8 cellular contexts compared by ENCODE assay signal in genomic region chr19:16628183-16628983, GRCh38. TPM values are rescaled to one million over a fixed set of nuclear protein-coding genes. Genes with fewer than 3 reads are reported as not detected.
A peak's percentile ranks its signal among the peaks of the same experiment; 100 is the strongest.
DNase-seq lines count a peak whose midpoint lies in the region; ATAC-seq, FAIRE-seq and TF ChIP-seq lines count a peak whose summit lies in the region.

Gene MED26, minus strand, starts transcription at chr19:16628204. Its CDS starts 261 bp downstream, at chr19:16627943.

- H3K4me1 ChIP-seq in HepG2 (ENCODE audit: insufficient read depth, low read length) = peaks cover 48% of the 10 kb centered on the region

- H4K20me1 ChIP-seq in HepG2 (ENCODE audit: insufficient read depth, low read length) = peaks cover 6% of the 10 kb centered on the region

- in situ Hi-C loops in HepG2 (cut with HindIII; ENCODE audit: extremely low pct_ligation_motif_present, low pct_unique_long_range_greater_than_20kb) = loop anchor here (5.0 kb wide), 1 partner anchor 56 kb away; the partner anchor contains the start of gene SLC35E1

- TF ChIP-seq EP300 in HepG2 (IDR thresholded peaks at IDR 0.05; ENCODE audit: low read depth in 2 of 2, low read length in 2 of 2) = no peak
- TF ChIP-seq EP300 in HepG2 (CRISPR knock-in tag; IDR thresholded peaks at IDR 0.05; ENCODE audit: borderline replicate concordance) = no peak

- peak within 1 kb of the TSS; percentile 90 for H3K4me2 ChIP-seq in HepG2 (ENCODE audit: low read depth, low read length)

- peak within 1 kb of the TSS; percentile 99 for H3K9ac ChIP-seq in HepG2 (ENCODE audit: insufficient read depth, low read depth, low read length)

- DNase-seq in C1 segment of cervical spinal cord (lab: John Stamatoyannopoulos, UW) = peak; percentile 64 to 98 (median 92)
- DNase-seq in NCI-H526 treated with DMSO at 0.1 percent for 48 hours (lab: John Stamatoyannopoulos, UW) = peak; percentile 71
- DNase-seq in activated CD4-positive, alpha-beta T cell treated with anti-CD3 and anti-CD28 coated beads, Interleukin-2, amount 50 U/mL, for 1 hour = peak; percentile 95
- peak; percentile 85 for DNase-seq in dedifferentiated amniotic fluid mesenchymal stem cell (ENCODE audit: extremely low spot score)
- peak; percentile 86 for DNase-seq in HepG2 (ENCODE audit: low spot score)
- peak; percentile 96 to 98 for DNase-seq in stimulated activated CD4-positive, alpha-beta T cell treated with anti-CD3 and anti-CD28 coated beads, Interleukin-2, amount 100 ng/mL, for 48 hours

- peak; percentile 80 to 83 for TF ChIP-seq POLR2A in HepG2 (IDR thresholded peaks at IDR 0.05; ENCODE audit: insufficient read depth in 1 of 2, low read depth in 2 of 2, low read length in 2 of 2)

- TF ChIP-seq RAD21 in HepG2 (CRISPR knock-in tag; IDR thresholded peaks at IDR 0.05) = peak; percentile 52

- TSS peak; percentile 91 for BruUV-seq in HepG2 (replicated peaks; lab: Mats Ljungman, UMichigan)

- intact Hi-C loops in HepG2 (cut with micrococcal nuclease; ENCODE audit: unreplicated experiment) = loop anchor here (5.0 kb wide), 1 partner anchor 56 kb away; the partner anchor contains the start of gene SLC35E1

- ATAC-seq in GM19328 (IDR thresholded peaks at IDR 0.05; ENCODE audit: unreplicated experiment) (peak; percentile 79), HG03469 (IDR thresholded peaks at IDR 0.05; ENCODE audit: unreplicated experiment) (peak; percentile 74), HepG2 (peak; percentile 89)

- H3K4me3 ChIP-seq in HepG2 (replicated peaks in 1 of 3; ENCODE audit: insufficient read depth in 1 of 3, low read depth in 2 of 3, low read length in 3 of 3) = peak within 1 kb of the TSS; percentile 84 to 98 (median 97)

- H3K9me3 ChIP-seq in HepG2 (ENCODE audit: low read length) = no peaks in the 10 kb centered on the region

- peak; percentile 63 for FAIRE-seq in HepG2 (lab: Jason Lieb, UNC)

- WGBS in HepG2 (ENCODE audit: low lambda C conversion rate) = 0% methylated on average over 12 of the region's 98 CpGs

- H3K27ac ChIP-seq in HepG2 (ENCODE audit: extremely low read length, insufficient read depth, low read length) = peak within 1 kb of the TSS; percentile 96

- CTCF ChIA-PET in HepG2 (lab: Yijun Ruan, JAX; ENCODE audit: low intra/inter-chr PET ratio, low total read pairs) = no interaction called here

- POLR2A ChIA-PET in HepG2 (lab: Yijun Ruan, JAX) = interaction anchor here (0.8 to 1.0 kb wide), 2 partner anchors 32 to 431 kb away, joined by 3 read pairs; partner anchors contain the start of gene AP1M1

- no peak within 1 kb of the TSS for H2AFZ ChIP-seq in HepG2 (ENCODE audit: low read length)

- no peaks in the 10 kb centered on the region; a peak in 1 of 5 replicates for H3K27me3 ChIP-seq in HepG2 (ENCODE audit: control insufficient read depth in 1 of 2, insufficient read depth in 2 of 2, low read length in 2 of 2)

- TF ChIP-seq CTCF in HepG2 (CRISPR knock-in tag; IDR thresholded peaks at IDR 0.05) = 0 out of 2 replicates have a peak, but pooled peaks have one; percentile 9

- H3K36me3 ChIP-seq in HepG2 (replicated peaks in 1 of 2; ENCODE audit: control insufficient read depth in 1 of 2, insufficient read depth in 2 of 2, low read length in 2 of 2) = peaks cover 4 to 31% of the 10 kb centered on the region in 2 experiments; a peak in 2 of 5 replicates

- peaks cover 44% of the 10 kb centered on the region for H3K79me2 ChIP-seq in HepG2 (ENCODE audit: insufficient read depth, low read length)

TF ChIP-seq in HepG2, 621 proteins besides CTCF, POLR2A, EP300 and RAD21 (continues in another document):
- no peak for TF ChIP-seq RCOR2 (CRISPR knock-in tag; IDR thresholded peaks at IDR 0.05)
- TF ChIP-seq HMGXB4 (CRISPR knock-in tag; IDR thresholded peaks at IDR 0.05; ENCODE audit: borderline replicate concordance in 1 of 2, low read depth in 1 of 2) = peak; percentile 14 to 73; a peak in 2 of 4 replicates
- TF ChIP-seq ZNF570 (CRISPR knock-in tag; IDR thresholded peaks at IDR 0.05; ENCODE audit: borderline replicate concordance) = no peak
- TF ChIP-seq ZNF292 (CRISPR knock-in tag; IDR thresholded peaks at IDR 0.05; ENCODE audit: borderline replicate concordance, low read depth) = 0 out of 2 replicates have a peak, but pooled peaks have one; percentile 40
- peak; percentile 38; the same call in 1 of the 2 replicates for TF ChIP-seq ZBTB7B (CRISPR knock-in tag; IDR thresholded peaks at IDR 0.05)
- peak; percentile 90 for TF ChIP-seq SAP130 (CRISPR knock-in tag; IDR thresholded peaks at IDR 0.05; ENCODE audit: low read depth)
- peak; percentile 78; the same call in 1 of the 2 replicates for TF ChIP-seq ZNF747 (CRISPR knock-in tag; IDR thresholded peaks at IDR 0.05; ENCODE audit: borderline replicate concordance)
- peak; percentile 32 for TF ChIP-seq HOXA3 (CRISPR knock-in tag; IDR thresholded peaks at IDR 0.05)
- TF ChIP-seq CBX5 (CRISPR knock-in tag; IDR thresholded peaks at IDR 0.05; ENCODE audit: borderline replicate concordance) = no peak
- TF ChIP-seq BATF2 (CRISPR knock-in tag; IDR thresholded peaks at IDR 0.05) = 0 out of 2 replicates have a peak, but pooled peaks have one; percentile 60
- TF ChIP-seq PHF21A (CRISPR knock-in tag; IDR thresholded peaks at IDR 0.05) = peak; percentile 38; the same call in 1 of the 2 replicates
- peak; percentile 86; the same call in 1 of the 2 replicates for TF ChIP-seq EED (CRISPR knock-in tag; IDR thresholded peaks at IDR 0.05)
- no peak for TF ChIP-seq SETDB1 (CRISPR knock-in tag; IDR thresholded peaks at IDR 0.05; ENCODE audit: borderline replicate concordance)
- no peak for TF ChIP-seq CEBPB (IDR thresholded peaks at IDR 0.05; ENCODE audit: borderline replicate concordance, low read depth, low read length)
- TF ChIP-seq MXD4 (CRISPR knock-in tag; IDR thresholded peaks at IDR 0.05) = peak; percentile 93
- 0 out of 2 replicates have a peak, but pooled peaks have one; percentile 8 for TF ChIP-seq MIER3 (CRISPR knock-in tag; IDR thresholded peaks at IDR 0.05; ENCODE audit: borderline replicate concordance)
- TF ChIP-seq DDIT3 (CRISPR knock-in tag; IDR thresholded peaks at IDR 0.05) = no peak

RNA-seq across cellular contexts. Expression of gene MED26, which starts in this region (rescaled TPM):
- total RNA-seq in HepG2 (2016; rRNA removed; fragmentation: Illumina TruSeq; extraction: Trizol) = 3.3 and 3.8 TPM in 2 replicates
- total RNA-seq in HepG2 (2016; cell fraction: cytosol; rRNA removed; fragmentation: Illumina TruSeq; extraction: Trizol; ENCODE audit: low read depth) = 0.88 and 1.1 TPM in 2 replicates
- total RNA-seq in HepG2 (2016; cell fraction: insoluble cytoplasmic fraction; rRNA removed; fragmentation: Illumina TruSeq; extraction: Trizol) = 2.3 and 2.9 TPM in 2 replicates
- 2.2 and 2.5 TPM in 2 replicates for total RNA-seq in HepG2 (2016; cell fraction: membrane; rRNA removed; fragmentation: Illumina TruSeq; extraction: Trizol)
- 4.4 and 6.8 TPM in 2 replicates for total RNA-seq in HepG2 (2016; cell fraction: nucleus; rRNA removed; fragmentation: Illumina TruSeq; extraction: Trizol)
- 3.3 and 3.5 TPM in 2 replicates for polyA plus RNA-seq in HepG2 (2011; rRNA removed)
- 2.7 and 3.7 TPM in 2 replicates for polyA plus RNA-seq in HepG2 (2011; cell fraction: cytosol; rRNA removed)
- polyA plus RNA-seq in HepG2 (2011; cell fraction: nucleus; rRNA removed) = 4.2 and 6.4 TPM in 2 replicates
- 3.0 and 3.2 TPM in 2 replicates for polyA plus RNA-seq in HepG2 (2012)
- 0.35 and 0.40 TPM in 2 replicates for polyA plus RNA-seq in HepG2 (2016; cell fraction: cytosol; fragmentation: Illumina TruSeq; extraction: Trizol; ENCODE audit: low read depth)
- polyA plus RNA-seq in HepG2 (2016; cell fraction: insoluble cytoplasmic fraction; fragmentation: Illumina TruSeq; extraction: Trizol; ENCODE audit: low read depth) = 3.6 and 5.3 TPM in 2 replicates
- 1.6 and 1.7 TPM in 2 replicates for polyA plus RNA-seq in HepG2 (2016; cell fraction: membrane; fragmentation: Illumina TruSeq; extraction: Trizol; ENCODE audit: low read depth)
- 6.4 and 8.6 TPM in 2 replicates for polyA plus RNA-seq in HepG2 (2016; cell fraction: nucleus; fragmentation: Illumina TruSeq; extraction: Trizol; ENCODE audit: insufficient read depth, low read depth)
- 12.3 and 16.1 TPM in 2 replicates for polyA minus RNA-seq in HepG2 (2011; rRNA and poly(A)+ RNA removed; ENCODE audit: low replicate concordance)
- 4.7 and 5.5 TPM in 2 replicates for polyA minus RNA-seq in HepG2 (2011; cell fraction: cytosol; rRNA and poly(A)+ RNA removed)
- 14.0 and 19.3 TPM in 2 replicates for polyA minus RNA-seq in HepG2 (2011; cell fraction: nucleus; rRNA and poly(A)+ RNA removed)

Comparison
In these comparisons a context has a peak if more than half of its experiments do, and no peak if none do; other contexts are left out.
1. Peak in every context shown above with its lines: DNase-seq, ATAC-seq, H3K4me3 ChIP-seq and H3K27ac ChIP-seq.